Comparison of ENCODE assay signal across 13 cellular contexts in the genomic region with DNA sequence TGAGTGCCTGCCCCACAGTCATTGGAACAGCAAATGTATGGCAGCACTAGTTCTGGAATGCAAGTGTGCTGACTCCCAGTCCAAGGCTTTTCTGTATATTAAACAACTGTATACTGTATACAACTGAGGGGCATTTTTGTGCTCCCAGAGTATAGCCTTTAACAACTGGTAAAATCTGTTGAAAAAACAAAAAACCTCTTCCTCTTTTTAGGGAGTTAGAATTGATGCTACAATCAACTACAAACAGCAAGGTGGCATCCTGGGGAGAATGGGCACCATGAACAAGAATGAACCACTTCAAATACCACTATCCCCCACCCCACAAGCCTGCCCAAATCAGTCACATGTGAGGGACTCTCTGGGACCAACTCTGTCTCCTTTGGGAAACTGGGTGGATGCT. TPM values are rescaled to one million over a fixed set of nuclear protein-coding genes. Genes with fewer than 3 reads are reported as not detected.
DNase-seq lines count a peak whose midpoint lies in the region; ATAC-seq lines count a peak whose summit lies in the region.
"Had no signal": no experiment of that assay in that cellular context is flagged by ENCODE, and none has a peak within 500 bp of the region (broad histone marks: within the 10 kb centered on the region; RNA-seq: fewer than 3 reads in every experiment).

No MANE protein-coding gene starts in this region.

- H3K4me3 Mint-ChIP-seq in CD4-positive, CD25-positive, alpha-beta regulatory T cell: peak overlapping the region in 2 of 4 donors; percentile 39 to 62
- H3K4me3 Mint-ChIP-seq in activated T-helper 17 cell treated with anti-CD3 and anti-CD28 coated beads, Interleukin-2, amount 50 U/mL, for 72 hours: peak overlapping the region; percentile 38
- no peak overlapping the region for H3K4me3 Mint-ChIP-seq in naive thymus-derived CD8-positive, alpha-beta T cell
- H3K4me3 Mint-ChIP-seq: activated naive CD4-positive, alpha-beta T cell treated with anti-CD3 and anti-CD28 coated beads, Interleukin-2, amount 10 ng/mL, durations not matched to agents 7 days and 5 days; nephron progenitor cell; T-helper 2 cell treated with Interferon-gamma antibody and Interleukin-4, amounts not matched to agents 5 μg/mL and 100 μg/mL, for 36 hours had no signal

- H3K27ac Mint-ChIP-seq in CD4-positive, CD25-positive, alpha-beta regulatory T cell: peak overlapping the region in 2 of 3 donors; percentile 62 to 67
- H3K27ac Mint-ChIP-seq in activated T-helper 17 cell treated with anti-CD3 and anti-CD28 coated beads, Interleukin-2, amount 50 U/mL, for 72 hours: peak overlapping the region; percentile 87
- H3K27ac Mint-ChIP-seq in naive thymus-derived CD8-positive, alpha-beta T cell: peak overlapping the region in 9 of 10 donors; percentile 0 to 92 (median 55)
- H3K27ac Mint-ChIP-seq: activated naive CD4-positive, alpha-beta T cell treated with anti-CD3 and anti-CD28 coated beads, Interleukin-2, amount 10 ng/mL, durations not matched to agents 7 days and 5 days; nephron progenitor cell; T-helper 2 cell treated with Interferon-gamma antibody and Interleukin-4, amounts not matched to agents 5 μg/mL and 100 μg/mL, for 36 hours had no signal

- H3K36me3 Mint-ChIP-seq in CD4-positive, CD25-positive, alpha-beta regulatory T cell: peaks cover 8% of the 10 kb centered on the region
- H3K36me3 Mint-ChIP-seq in activated T-helper 17 cell treated with anti-CD3 and anti-CD28 coated beads, Interleukin-2, amount 50 U/mL, for 72 hours (ENCODE audit: low read depth): peaks cover 12% of the 10 kb centered on the region
- H3K36me3 Mint-ChIP-seq in naive thymus-derived CD8-positive, alpha-beta T cell: peaks cover 0 to 21% (median 0%) of the 10 kb centered on the region in 3 donors

- H3K9me3 Mint-ChIP-seq in CD4-positive, CD25-positive, alpha-beta regulatory T cell: no peaks in the 10 kb centered on the region
- no peaks in the 10 kb centered on the region for H3K9me3 Mint-ChIP-seq in activated T-helper 17 cell treated with anti-CD3 and anti-CD28 coated beads, Interleukin-2, amount 50 U/mL, for 72 hours
- H3K9me3 Mint-ChIP-seq in naive thymus-derived CD8-positive, alpha-beta T cell: no peaks in the 10 kb centered on the region
- H3K9me3 Mint-ChIP-seq: activated naive CD4-positive, alpha-beta T cell treated with anti-CD3 and anti-CD28 coated beads, Interleukin-2, amount 10 ng/mL, durations not matched to agents 7 days and 5 days; nephron progenitor cell; T-helper 2 cell treated with Interferon-gamma antibody and Interleukin-4, amounts not matched to agents 5 μg/mL and 100 μg/mL, for 36 hours had no signal

- no peak for ATAC-seq in CD4-positive, CD25-positive, alpha-beta regulatory T cell (ENCODE audit: low read depth in 2 of 2)
- ATAC-seq in GM18907 (IDR thresholded peaks at IDR 0.05; ENCODE audit: unreplicated experiment) (peak; percentile 7), HG02623 (IDR thresholded peaks at IDR 0.05; ENCODE audit: unreplicated experiment) (no peak), HG02981 (IDR thresholded peaks at IDR 0.05; ENCODE audit: unreplicated experiment) (no peak), GM18909 (IDR thresholded peaks at IDR 0.05; ENCODE audit: poor library complexity, unreplicated experiment) (no peak)
- peak; percentile 9 for ATAC-seq in activated T-helper 17 cell treated with anti-CD3 and anti-CD28 coated beads, Interleukin-2, amount 50 U/mL, for 72 hours (replicated peaks)
- peak; percentile 18 to 33 for ATAC-seq in naive thymus-derived CD8-positive, alpha-beta T cell

- H3K9me3 ChIP-seq in CD4-positive, CD25-positive, alpha-beta regulatory T cell (ENCODE audit: control insufficient read depth in 2 of 2, low read length in 2 of 2): no peaks in the 10 kb centered on the region

- no peak overlapping the region for H3K27ac ChIP-seq in CD4-positive, CD25-positive, alpha-beta regulatory T cell (ENCODE audit: insufficient read depth, low read length, poor library complexity, severe bottlenecking)

- no peaks in the 10 kb centered on the region for H3K27me3 ChIP-seq in CD4-positive, CD25-positive, alpha-beta regulatory T cell (ENCODE audit: control insufficient read depth, insufficient read depth, low read length)

- peaks cover 32 to 77% (median 60%) of the 10 kb centered on the region in 4 donors for H3K4me1 Mint-ChIP-seq in CD4-positive, CD25-positive, alpha-beta regulatory T cell
- peaks cover 35% of the 10 kb centered on the region for H3K4me1 Mint-ChIP-seq in activated T-helper 17 cell treated with anti-CD3 and anti-CD28 coated beads, Interleukin-2, amount 50 U/mL, for 72 hours
- H3K4me1 Mint-ChIP-seq in naive thymus-derived CD8-positive, alpha-beta T cell: peaks cover 27 to 78% (median 63%) of the 10 kb centered on the region in 4 donors

- H3K4me1 ChIP-seq in CD4-positive, CD25-positive, alpha-beta regulatory T cell (ENCODE audit: control insufficient read depth, insufficient read depth, low read length, poor library complexity, severe bottlenecking): peaks cover 23% of the 10 kb centered on the region

- H3K27me3 Mint-ChIP-seq in CD4-positive, CD25-positive, alpha-beta regulatory T cell: no peaks in the 10 kb centered on the region
- H3K27me3 Mint-ChIP-seq in activated T-helper 17 cell treated with anti-CD3 and anti-CD28 coated beads, Interleukin-2, amount 50 U/mL, for 72 hours: no peaks in the 10 kb centered on the region
- H3K27me3 Mint-ChIP-seq in naive thymus-derived CD8-positive, alpha-beta T cell: no peaks in the 10 kb centered on the region
- H3K27me3 Mint-ChIP-seq: activated naive CD4-positive, alpha-beta T cell treated with anti-CD3 and anti-CD28 coated beads, Interleukin-2, amount 10 ng/mL, durations not matched to agents 7 days and 5 days had no signal

- DNase-seq in CD4-positive, CD25-positive, alpha-beta regulatory T cell: no peak
- no peak for DNase-seq in naive thymus-derived CD8-positive, alpha-beta T cell
- no peak for DNase-seq in foreskin melanocyte
- DNase-seq: activated CD8-positive, alpha-beta memory T cell treated with anti-CD3 and anti-CD28 coated beads for 24 hours had no signal

- POLR2A ChIA-PET in naive thymus-derived CD8-positive, alpha-beta T cell (lab: Charles Lee): interaction anchor here (1.5 kb wide), 1 partner anchor 48 kb away, joined by 5 read pairs; no protein-coding TSS in a partner anchor

- H3K36me3 ChIP-seq in CD4-positive, CD25-positive, alpha-beta regulatory T cell (ENCODE audit: control insufficient read depth, insufficient read depth, low read length): no peaks in the 10 kb centered on the region

- H3K4me3 ChIP-seq in CD4-positive, CD25-positive, alpha-beta regulatory T cell (ENCODE audit: low read depth, low read length): no peak overlapping the region

RNA-seq across cellular contexts. Expression of gene VTI1B, which starts 7.7 kb away (rescaled TPM):
- 46.0 TPM for total RNA-seq in CD4-positive, CD25-positive, alpha-beta regulatory T cell
- 10 to 100 TPM; 61.6 to 90.0 (median 78.6) TPM for polyA plus RNA-seq in CD4-positive, CD25-positive, alpha-beta regulatory T cell
- total RNA-seq in activated T-helper 17 cell treated with anti-CD3 and anti-CD28 coated beads, Interleukin-2, amount 50 U/mL, for 72 hours: 10 to 100 TPM; 29.3 to 68.1 TPM
- total RNA-seq in naive thymus-derived CD8-positive, alpha-beta T cell: 10 to 100 TPM; 70.6 to 74.2 TPM
- 10 to 100 TPM; 64.4 to 87.9 (median 83.1) TPM for polyA plus RNA-seq in naive thymus-derived CD8-positive, alpha-beta T cell

RNA-seq across cellular contexts. Expression of gene RDH11, which starts 28.8 kb away (rescaled TPM):
- total RNA-seq in CD4-positive, CD25-positive, alpha-beta regulatory T cell: 26.7 TPM
- 10 to 100 TPM; 66.7 to 84.1 (median 77.6) TPM for polyA plus RNA-seq in CD4-positive, CD25-positive, alpha-beta regulatory T cell
- total RNA-seq in activated T-helper 17 cell treated with anti-CD3 and anti-CD28 coated beads, Interleukin-2, amount 50 U/mL, for 72 hours: 10 to 100 TPM; 40.3 to 44.6 TPM
- 10 to 100 TPM; 43.5 to 43.7 TPM for total RNA-seq in naive thymus-derived CD8-positive, alpha-beta T cell
- polyA plus RNA-seq in naive thymus-derived CD8-positive, alpha-beta T cell: 10 to 100 TPM; 74.7 to 87.6 (median 79.3) TPM

RNA-seq across cellular contexts. Expression of gene RDH12, which starts 35.0 kb away (rescaled TPM):
- total RNA-seq in CD4-positive, CD25-positive, alpha-beta regulatory T cell: not detected
- polyA plus RNA-seq in CD4-positive, CD25-positive, alpha-beta regulatory T cell: not detected
- total RNA-seq in activated T-helper 17 cell treated with anti-CD3 and anti-CD28 coated beads, Interleukin-2, amount 50 U/mL, for 72 hours: not detected
- not detected for total RNA-seq in naive thymus-derived CD8-positive, alpha-beta T cell
- polyA plus RNA-seq in naive thymus-derived CD8-positive, alpha-beta T cell: not detected
- total RNA-seq: RPMI7951 had no signal

RNA-seq across cellular contexts. Expression of gene ARG2, which starts 47.0 kb away (rescaled TPM):
- total RNA-seq in CD4-positive, CD25-positive, alpha-beta regulatory T cell: 4.3 TPM
- 1 to 10 TPM in 2 of 4 donors, under 1 TPM in 2; 0.96 to 1.9 (median 1.0) TPM for polyA plus RNA-seq in CD4-positive, CD25-positive, alpha-beta regulatory T cell
- 10 to 100 TPM; 14.3 to 64.7 TPM for total RNA-seq in activated T-helper 17 cell treated with anti-CD3 and anti-CD28 coated beads, Interleukin-2, amount 50 U/mL, for 72 hours
- total RNA-seq in naive thymus-derived CD8-positive, alpha-beta T cell: 1 to 10 TPM in 1 of 2 experiments, under 1 TPM in 1; 0.78 to 1.1 TPM
- polyA plus RNA-seq in naive thymus-derived CD8-positive, alpha-beta T cell: under 1 TPM in 2 of 3 donors, not detected in 1; 0.32 to 0.88 TPM

Comparison
In these comparisons a context has a peak if more than half of its experiments do, and no peak if none do; other contexts are left out.
1. ATAC-seq: peak in GM18907 (single experiment), activated T-helper 17 cell treated with anti-CD3 and anti-CD28 coated beads, Interleukin-2, amount 50 U/mL, for 72 hours (single experiment) and naive thymus-derived CD8-positive, alpha-beta T cell (2 of 2); none in CD4-positive, CD25-positive, alpha-beta regulatory T cell (0 of 2), HG02623 (single experiment), HG02981 (single experiment) and GM18909 (single experiment).
2. Peak in every context shown above with its lines, with median percentiles within 50 percentile points of each other: H3K27ac Mint-ChIP-seq.